In genomic region chr6:144335914-144336313, GRCh38 we compare ENCODE assay signal across 9 cellular contexts. TPM values are rescaled to one million over a fixed set of nuclear protein-coding genes. Genes with fewer than 3 reads are reported as not detected.
DNase-seq lines count a peak whose midpoint lies in the region; ATAC-seq and TF ChIP-seq lines count a peak whose summit lies in the region.
"Had no signal": no experiment of that assay in that cellular context is flagged by ENCODE, and none has a peak within 500 bp of the region (broad histone marks: within the 10 kb centered on the region; RNA-seq: fewer than 3 reads in every experiment).

No MANE protein-coding gene starts in this region.

- POLR2A ChIA-PET in activated CD8-positive, alpha-beta T cell treated with anti-CD3 and anti-CD28 coated beads for 36 hours (lab: Charles Lee) = interaction anchor here (2.7 kb wide), 1 partner anchor 7 kb away, joined by 12 read pairs; no protein-coding TSS in a partner anchor

- DNase-seq in activated gamma-delta T cell treated with Interleukin-2 at 50 U/mL for 16 hours (peak; percentile 40), activated gamma-delta T cell (lab: John Stamatoyannopoulos, UW) (no peak), NCI-H2081 (lab: John Stamatoyannopoulos, UW) (no peak), NCI-H146 treated with DMSO at 0.1 percent for 48 hours (lab: John Stamatoyannopoulos, UW; ENCODE audit: unreplicated experiment) (no peak), neuronal stem cell (ENCODE audit: low spot score) (no peak)
- DNase-seq in activated CD8-positive, alpha-beta T cell treated with anti-CD3 and anti-CD28 coated beads for 36 hours = peak; percentile 70
- DNase-seq in stimulated activated naive CD8-positive, alpha-beta T cell treated with anti-CD3 and anti-CD28 coated beads, Interleukin-15, amount 100 ng/mL, for 72 hours = peak in 1 of 2 donors; percentile 55

- no peak overlapping the region for H3K27ac ChIP-seq in neuronal stem cell (replicated peaks; ENCODE audit: low read length)
- H3K27ac ChIP-seq: C4-2B had no signal

- no peak overlapping the region for H3K4ac ChIP-seq in neuronal stem cell (ENCODE audit: low read length)

- H3K27me3 Mint-ChIP-seq in activated CD8-positive, alpha-beta T cell treated with anti-CD3 and anti-CD28 coated beads for 36 hours = no peaks in the 10 kb centered on the region
- no peaks in the 10 kb centered on the region for H3K27me3 Mint-ChIP-seq in stimulated activated naive CD8-positive, alpha-beta T cell treated with anti-CD3 and anti-CD28 coated beads, Interleukin-15, amount 100 ng/mL, for 72 hours

- H3K23ac ChIP-seq in neuronal stem cell (ENCODE audit: low read depth, low read length, poor library complexity) = no peak overlapping the region

- H3K4me1 Mint-ChIP-seq in activated CD8-positive, alpha-beta T cell treated with anti-CD3 and anti-CD28 coated beads for 36 hours (ENCODE audit: low read depth) = peaks cover 57% of the 10 kb centered on the region
- peaks cover 59% of the 10 kb centered on the region for H3K4me1 Mint-ChIP-seq in stimulated activated naive CD8-positive, alpha-beta T cell treated with anti-CD3 and anti-CD28 coated beads, Interleukin-15, amount 100 ng/mL, for 72 hours

- intact Hi-C loops in activated CD8-positive, alpha-beta T cell treated with anti-CD3 and anti-CD28 coated beads for 36 hours (cut with micrococcal nuclease) = no loop called here

- WGBS in neuronal stem cell (ENCODE audit: extremely low coverage in 2 of 2, insufficient read length in 2 of 2, insufficient replicate concordance in 1 of 2), 2 donors = no CpG with 5 or more reads among the region's 5 CpGs

- no peak for TF ChIP-seq CTCF in activated CD8-positive, alpha-beta T cell treated with anti-CD3 and anti-CD28 coated beads for 36 hours (IDR thresholded peaks at IDR 0.05)

- no peak overlapping the region for H3K14ac ChIP-seq in neuronal stem cell (ENCODE audit: low read length)

- H2AFZ ChIP-seq in neuronal stem cell (ENCODE audit: low read length) = no peak overlapping the region

- H3K36me3 Mint-ChIP-seq in activated CD8-positive, alpha-beta T cell treated with anti-CD3 and anti-CD28 coated beads for 36 hours (ENCODE audit: low read depth) = no peaks in the 10 kb centered on the region

- H3K36me3 ChIP-seq in neuronal stem cell (replicated peaks in 1 of 2; ENCODE audit: control insufficient read depth in 2 of 2, insufficient read depth in 2 of 2, low read length in 2 of 2) = no peaks in the 10 kb centered on the region

- H3K79me1 ChIP-seq in neuronal stem cell (ENCODE audit: low read depth, low read length) = peaks cover 6% of the 10 kb centered on the region

- H3K4me2 ChIP-seq in neuronal stem cell (ENCODE audit: insufficient read depth, low read length, poor library complexity, severe bottlenecking) = no peak overlapping the region

- H3K9me3 ChIP-seq in neuronal stem cell (replicated peaks in 1 of 2; ENCODE audit: control insufficient read depth in 2 of 2, insufficient read depth in 1 of 2, low read depth in 1 of 2, low read length in 2 of 2) = peaks cover 0 to 3% of the 10 kb centered on the region in 2 donors

- H3K9ac ChIP-seq in neuronal stem cell (ENCODE audit: low read depth, low read length, poor library complexity) = no peak overlapping the region

- H3K18ac ChIP-seq in neuronal stem cell (ENCODE audit: low read length) = no peak overlapping the region

- CTCF ChIA-PET in activated CD8-positive, alpha-beta T cell treated with anti-CD3 and anti-CD28 coated beads for 36 hours (lab: Charles Lee) = no interaction called here

- H3K27me3 ChIP-seq in neuronal stem cell (ENCODE audit: control insufficient read depth in 3 of 3, insufficient read depth in 3 of 3, low read depth in 1 of 3, low read length in 3 of 3) = no peaks in the 10 kb centered on the region

- H3K4me3 Mint-ChIP-seq in activated CD8-positive, alpha-beta T cell treated with anti-CD3 and anti-CD28 coated beads for 36 hours = peak overlapping the region; percentile 44
- peak overlapping the region; percentile 77 to 79 for H3K4me3 Mint-ChIP-seq in stimulated activated naive CD8-positive, alpha-beta T cell treated with anti-CD3 and anti-CD28 coated beads, Interleukin-15, amount 100 ng/mL, for 72 hours

- H4K91ac ChIP-seq in neuronal stem cell (ENCODE audit: low read depth, low read length, poor library complexity) = no peak overlapping the region

- H2BK5ac ChIP-seq in neuronal stem cell (ENCODE audit: low read length) = no peak overlapping the region

- no peak overlapping the region for H2AK5ac ChIP-seq in neuronal stem cell (ENCODE audit: low read depth, low read length)

- H3K27ac Mint-ChIP-seq in activated CD8-positive, alpha-beta T cell treated with anti-CD3 and anti-CD28 coated beads for 36 hours = peak overlapping the region; percentile 79
- H3K27ac Mint-ChIP-seq in stimulated activated naive CD8-positive, alpha-beta T cell treated with anti-CD3 and anti-CD28 coated beads, Interleukin-15, amount 100 ng/mL, for 72 hours = peak overlapping the region in 1 of 2 donors; percentile 91

- ATAC-seq in HG03135 (IDR thresholded peaks at IDR 0.05; ENCODE audit: unreplicated experiment) = peak; percentile 45
- ATAC-seq in activated CD8-positive, alpha-beta T cell treated with anti-CD3 and anti-CD28 coated beads for 36 hours = peak; percentile 59
- peak; percentile 83 for ATAC-seq in stimulated activated naive CD8-positive, alpha-beta T cell treated with anti-CD3 and anti-CD28 coated beads, Interleukin-15, amount 100 ng/mL, for 72 hours

- no peaks in the 10 kb centered on the region for H3K9me3 Mint-ChIP-seq in activated CD8-positive, alpha-beta T cell treated with anti-CD3 and anti-CD28 coated beads for 36 hours
- no peaks in the 10 kb centered on the region for H3K9me3 Mint-ChIP-seq in stimulated activated naive CD8-positive, alpha-beta T cell treated with anti-CD3 and anti-CD28 coated beads, Interleukin-15, amount 100 ng/mL, for 72 hours

- H2BK120ac ChIP-seq in neuronal stem cell (ENCODE audit: low read depth, low read length) = no peak overlapping the region

- H3K4me1 ChIP-seq in neuronal stem cell (ENCODE audit: control insufficient read depth in 2 of 2, insufficient read depth in 1 of 2, low read depth in 1 of 2, low read length in 2 of 2) = peaks cover 3 to 5% of the 10 kb centered on the region in 2 donors

- no peak overlapping the region for H4K8ac ChIP-seq in neuronal stem cell (ENCODE audit: low read depth, low read length)

- no peak overlapping the region for H2BK15ac ChIP-seq in neuronal stem cell (ENCODE audit: low read length)

- H2BK12ac ChIP-seq in neuronal stem cell (ENCODE audit: low read length) = no peak overlapping the region

- peak overlapping the region in 1 of 2 donors; percentile 25 for H3K4me3 ChIP-seq in neuronal stem cell (ENCODE audit: low read length in 2 of 2)

RNA-seq across cellular contexts. Expression of gene UTRN, which starts 50.8 kb away (rescaled TPM):
- 10 to 100 TPM; 53.9 to 58.5 TPM for total RNA-seq in activated CD8-positive, alpha-beta T cell treated with anti-CD3 and anti-CD28 coated beads for 36 hours
- polyA plus RNA-seq in neuronal stem cell (2013, experiment 1 of 2) = 13.3 TPM
- polyA plus RNA-seq in neuronal stem cell (2013, experiment 2 of 2) = 12.3 TPM

Comparison
In these comparisons a context has a peak if more than half of its experiments do, and no peak if none do; other contexts are left out.
1. DNase-seq: peak in activated gamma-delta T cell treated with Interleukin-2 at 50 U/mL for 16 hours (single experiment) and activated CD8-positive, alpha-beta T cell treated with anti-CD3 and anti-CD28 coated beads for 36 hours (single experiment); none in activated gamma-delta T cell (single experiment), NCI-H2081 (0 of 2), NCI-H146 treated with DMSO at 0.1 percent for 48 hours (single experiment) and neuronal stem cell (single experiment).
2. Peak in every context shown above with its lines, with median percentiles within 50 percentile points of each other: ATAC-seq.